7 cellular contexts compared by ENCODE assay signal in the genomic region with DNA sequence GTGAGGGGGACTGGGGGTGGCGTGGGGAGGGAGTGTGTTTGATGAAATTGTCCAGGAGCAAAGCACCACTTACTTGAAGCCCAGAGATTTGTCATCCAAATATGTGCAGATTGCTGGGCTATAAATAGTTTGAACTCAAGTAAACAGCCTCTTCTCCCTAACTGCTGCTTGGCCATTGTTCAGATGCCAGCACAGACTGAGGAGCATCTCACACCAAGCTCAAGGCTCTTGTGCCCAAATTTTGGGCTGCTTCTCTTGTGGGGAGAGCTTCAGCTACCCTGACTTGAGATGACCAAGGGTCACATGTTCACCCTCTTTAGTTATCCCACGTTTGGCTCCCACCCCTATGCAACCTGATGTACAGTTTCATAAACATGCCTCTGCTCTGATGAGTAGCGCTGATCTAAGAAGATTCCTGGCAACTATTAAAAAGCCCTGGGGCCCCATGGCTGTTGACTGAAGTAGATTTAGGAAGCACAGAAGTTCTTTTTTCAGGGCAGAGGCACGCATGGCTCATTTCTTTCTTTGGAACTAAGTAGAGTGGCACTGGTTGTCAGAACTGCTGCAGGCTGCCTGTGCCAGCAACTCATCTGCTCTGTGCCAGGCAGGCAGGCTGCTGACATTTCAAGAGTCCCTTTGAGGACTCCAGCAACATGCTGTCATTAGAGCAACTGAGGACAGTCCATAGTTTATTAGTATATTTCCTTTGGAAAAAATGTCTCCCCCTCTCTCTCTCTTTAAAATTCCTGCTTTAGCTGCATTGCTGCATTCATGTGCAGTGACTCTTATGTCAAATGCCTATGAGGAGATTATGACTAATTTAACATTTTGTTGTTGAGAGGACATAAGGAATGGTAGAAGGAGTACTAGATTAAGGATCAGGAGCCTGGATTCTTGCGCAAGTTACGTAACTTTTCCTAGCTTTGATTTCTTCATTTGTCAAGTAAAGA. TPM values are rescaled to one million over a fixed set of nuclear protein-coding genes. Genes with fewer than 3 reads are reported as not detected.
DNase-seq lines count a peak whose midpoint lies in the region; ATAC-seq and TF ChIP-seq lines count a peak whose summit lies in the region.

No MANE protein-coding gene starts in this region.

- H3K27me3 ChIP-seq in lung (ENCODE audit: control insufficient read depth, insufficient read depth), result no peaks in the 10 kb centered on the region

- no peaks in the 10 kb centered on the region for H3K9me3 ChIP-seq in lung (ENCODE audit: control insufficient read depth in 2 of 2, insufficient read depth in 1 of 2, low read length in 1 of 2)

- H3K27ac ChIP-seq in cingulate gyrus (ENCODE audit: low read depth, low read length), result peak overlapping the region; percentile 94
- peak overlapping the region; percentile 91 to 96 for H3K27ac ChIP-seq in lung (ENCODE audit: low read depth in 1 of 2, low read length in 1 of 2)
- H3K27ac ChIP-seq in urinary bladder (ENCODE audit: low read depth), result peak overlapping the region; percentile 52

- ATAC-seq in lung (ENCODE audit: insufficient read depth, low FRiP score), result peak; percentile 41

- no peak for TF ChIP-seq CTCF in lung (IDR thresholded peaks at IDR 0.05; ENCODE audit: control extremely low read depth, extremely low read depth)
- no peak for TF ChIP-seq CTCF in GM13977 (IDR thresholded peaks at IDR 0.05; ENCODE audit: extremely low read depth, insufficient read depth, missing control alignments)

- in situ Hi-C loops in GM13977 (cut with MboI; ENCODE audit: low pct_unique_long_range_greater_than_20kb, low sequenced_read_pairs, unreplicated experiment), result no loop called here

- H3K4me3 ChIP-seq in lung, result no peak overlapping the region
- H3K4me3 ChIP-seq in urinary bladder (ENCODE audit: low read depth, low read length), result no peak overlapping the region

- 40 to 44% methylated on average over 6 of the region's 6 CpGs for WGBS in lung, 2 donors
- 26% methylated on average over 6 of the region's 6 CpGs for WGBS in urinary bladder

- H3K4me1 ChIP-seq in lung (ENCODE audit: control insufficient read depth in 2 of 2, insufficient read depth in 2 of 2, low read length in 2 of 2), result peaks cover 7 to 10% of the 10 kb centered on the region in 2 donors
- no peaks in the 10 kb centered on the region for H3K4me1 ChIP-seq in urinary bladder (ENCODE audit: insufficient read depth)

- no peaks in the 10 kb centered on the region for H3K36me3 ChIP-seq in lung (ENCODE audit: control insufficient read depth in 2 of 2, insufficient read depth in 2 of 2, low read length in 2 of 2)
- H3K36me3 ChIP-seq in urinary bladder (ENCODE audit: insufficient read depth), result no peaks in the 10 kb centered on the region

- DNase-seq in LHCN-M2 (ENCODE audit: low read depth) (peak; percentile 89), lung (ENCODE audit: low spot score) (no peak), GM13977 (ENCODE audit: low spot score) (no peak), NAMALWA (ENCODE audit: low spot score) (no peak)
- no peak for DNase-seq in stimulated activated CD4-positive, alpha-beta T cell treated with anti-CD3 and anti-CD28 coated beads, Interleukin-4, amount 100 ng/mL, for 24 hours

RNA-seq across cellular contexts. Expression of gene PKIG, which starts 9.6 kb away (rescaled TPM):
- total RNA-seq in LHCN-M2 (2014; rRNA removed) (9.8 and 11.1 TPM in 2 replicates), lung (10 to 100 TPM; 45.7 to 62.7 TPM), urinary bladder (65.1 TPM)
- 14.6 TPM for polyA plus RNA-seq in LHCN-M2 (2012)
- polyA plus RNA-seq in lung (10 to 100 TPM; 63.2 to 67.8 TPM), urinary bladder (277 TPM)

RNA-seq across cellular contexts. Expression of gene SERINC3, which starts 51.0 kb away (rescaled TPM):
- total RNA-seq in LHCN-M2 (2014; rRNA removed) (60.1 and 70.8 TPM in 2 replicates), lung (10 to 100 TPM; 76.5 to 83.9 TPM), urinary bladder (73.9 TPM)
- 65.5 TPM for polyA plus RNA-seq in LHCN-M2 (2012)
- polyA plus RNA-seq in lung (10 to 100 TPM; 36.7 to 76.1 TPM), urinary bladder (93.4 TPM)
